24 cellular contexts compared by ENCODE assay signal in genomic region chr5:151580239-151580638, GRCh38. TPM values are rescaled to one million over a fixed set of nuclear protein-coding genes. Genes with fewer than 3 reads are reported as not detected.
A peak's percentile ranks its signal among the peaks of the same experiment; 100 is the strongest.
DNase-seq lines count a peak whose midpoint lies in the region; ATAC-seq and TF ChIP-seq lines count a peak whose summit lies in the region.
"Had no signal": no experiment of that assay in that cellular context is flagged by ENCODE, and none has a peak within 500 bp of the region (broad histone marks: within the 10 kb centered on the region; RNA-seq: fewer than 3 reads in every experiment).

No MANE protein-coding gene starts in this region.

- no peaks in the 10 kb centered on the region for H4K20me1 ChIP-seq in GM23248 (ENCODE audit: insufficient read depth)
- H4K20me1 ChIP-seq: BLaER1 had no signal

- no peaks in the 10 kb centered on the region for H3K9me2 ChIP-seq in GM23248 (ENCODE audit: insufficient read depth)

- H3K4me1 ChIP-seq in GM23248 (ENCODE audit: insufficient read depth) (no peaks in the 10 kb centered on the region), esophagus squamous epithelium (peaks cover 19 to 100% (median 39%) of the 10 kb centered on the region in 3 donors)
- H3K4me1 ChIP-seq: HAP-1 had no signal

- no peaks in the 10 kb centered on the region for H3F3A ChIP-seq in GM23248 (ENCODE audit: insufficient read depth)

- no peak for TF ChIP-seq CTCF in esophagus squamous epithelium (IDR thresholded peaks at IDR 0.05)

- H3K4me3 ChIP-seq in GM23248, result no peak overlapping the region
- H3K4me3 ChIP-seq in esophagus squamous epithelium, result peak overlapping the region in 1 of 4 donors; percentile 3
- H3K4me3 ChIP-seq: BLaER1, HAP-1, SK-N-MC had no signal

- no peaks in the 10 kb centered on the region for H3K36me3 ChIP-seq in GM23248 (ENCODE audit: low read depth)
- H3K36me3 ChIP-seq in esophagus squamous epithelium, result peaks cover 0 to 27% (median 0%) of the 10 kb centered on the region in 3 donors
- H3K36me3 ChIP-seq: BLaER1, HAP-1 had no signal

- H3K79me2 ChIP-seq in GM23248 (ENCODE audit: insufficient read depth), result no peaks in the 10 kb centered on the region

- no peaks in the 10 kb centered on the region for H3K27me3 ChIP-seq in GM23248 (replicated peaks; ENCODE audit: insufficient read depth)
- no peaks in the 10 kb centered on the region for H3K27me3 ChIP-seq in esophagus squamous epithelium
- H3K27me3 ChIP-seq: BLaER1 had no signal

- DNase-seq in NCI-H2171 treated with DMSO at 0.1 percent for 48 hours (lab: John Stamatoyannopoulos, UW) (peak; percentile 37), NCI-H2171 (lab: John Stamatoyannopoulos, UW) (no peak), GM23248 (peak; percentile 11), NCI-H524 treated with DMSO at 0.1 percent for 48 hours (lab: John Stamatoyannopoulos, UW) (peak; percentile 62), esophagus squamous epithelium (lab: John Stamatoyannopoulos, UW) (no peak), left colon (no peak), T1000 (lab: John Stamatoyannopoulos, UW) (no peak)
- DNase-seq: CD4-positive, CD25-positive, alpha-beta regulatory T cell; GOT3; HFFc6; NCI-H1048; NCI-H1417; NCI-H187; NCI-H2107; NCI-H226; NCI-H510A; NCI-H748 treated with DMSO at 0.1 percent for 48 hours; SIG-M5 had no signal

- H3K27ac ChIP-seq in GM23248, result no peak overlapping the region
- H3K27ac ChIP-seq in esophagus squamous epithelium, result peak overlapping the region; percentile 81 to 94 (median 85)
- H3K27ac ChIP-seq: BLaER1, KMS-11, SK-N-MC had no signal

- H3K9me3 ChIP-seq in GM23248 (ENCODE audit: low read depth), result no peaks in the 10 kb centered on the region
- H3K9me3 ChIP-seq in esophagus squamous epithelium, result no peaks in the 10 kb centered on the region
- H3K9me3 ChIP-seq: BLaER1, HAP-1 had no signal

- H3K4me2 ChIP-seq in GM23248 (ENCODE audit: unreplicated experiment), result no peak overlapping the region
- H3K4me2 ChIP-seq: BLaER1, KMS-11 had no signal

- in situ Hi-C loops in GM23248 (cut with MboI), result no loop called here

- no peak overlapping the region for H2AFZ ChIP-seq in GM23248

- no peak for TF ChIP-seq POLR2A in esophagus squamous epithelium (IDR thresholded peaks at IDR 0.05)

- intact Hi-C loops in esophagus squamous epithelium (cut with DNase I), result no loop called here
- intact Hi-C loops in left colon (cut with DNase I, micrococcal nuclease), result no loop called here

- 44 to 48% methylated on average over 9 of the region's 9 CpGs for WGBS in GM23248 (ENCODE audit: low coverage in 1 of 2, low lambda C conversion rate in 2 of 2, missing lambda C conversion rate in 2 of 2), 2 experiments
- 52 to 65% methylated on average over 9 of the region's 9 CpGs for WGBS in esophagus squamous epithelium, 2 donors

- no peak overlapping the region for H3K9ac ChIP-seq in GM23248
- H3K9ac ChIP-seq: BLaER1, KMS-11 had no signal

- no peak for ATAC-seq in HG03135 (IDR thresholded peaks at IDR 0.05; ENCODE audit: unreplicated experiment)
- ATAC-seq in left colon, result no peak

RNA-seq across cellular contexts. Expression of gene FAT2, which starts 10.9 kb away (rescaled TPM):
- total RNA-seq in GM23248 (2014; rRNA removed; shearing (Covaris generic)), result not detected in 2 replicates
- not detected in 2 replicates for polyA plus RNA-seq in GM23248 (2016; fragmentation: Nextera tagmentation; extraction: Ambion mirVana)
- total RNA-seq in esophagus squamous epithelium (100 to 1,000 TPM in 1 of 4 donors, 10 to 100 TPM in 3; 86.5 to 117 (median 99.0) TPM), left colon (not detected)
- total RNA-seq: CD4-positive, CD25-positive, alpha-beta regulatory T cell; HFFc6; T-helper 1 cell treated with Interleukin-12 subunit alpha and Interleukin-12 subunit beta and Interleukin-4 antibody, amounts not matched to agents 30 ng/mL and 1 ng/mL, for 36 hours had no signal

Comparison
In these comparisons a context has a peak if more than half of its experiments do, and no peak if none do; other contexts are left out.
1. DNase-seq: peak in NCI-H2171 treated with DMSO at 0.1 percent for 48 hours (single experiment), GM23248 (single experiment) and NCI-H524 treated with DMSO at 0.1 percent for 48 hours (single experiment); none in NCI-H2171 (single experiment), esophagus squamous epithelium (single experiment), left colon (0 of 2) and T1000 (single experiment).
2. RNA of gene FAT2, which starts 10.9 kb away (total RNA-seq): 86.5 to 117 TPM in esophagus squamous epithelium; not detected in GM23248 and not detected in left colon; every median in the first group is over 10 times any median in the second.